2 cellular contexts compared by ENCODE assay signal in genomic region chr6:2765896-2766766, GRCh38.
TF ChIP-seq lines count a peak whose summit lies in the region.

No MANE protein-coding gene starts in this region.

TF ChIP-seq in WTC11, 78 proteins besides CTCF, POLR2A, EP300 and RAD21 (continues in another document):
- TF ChIP-seq CDX4 (CRISPR knock-in tag; IDR thresholded peaks at IDR 0.05; ENCODE audit: borderline replicate concordance): no peak
- TF ChIP-seq ATF3 (CRISPR knock-in tag; conservative IDR thresholded peaks at IDR 0.05): no peak
- 0 out of 2 replicates have a peak, but pooled peaks have one; percentile 16 for TF ChIP-seq ZNF423 (CRISPR knock-in tag; IDR thresholded peaks at IDR 0.05)
- TF ChIP-seq NFE2L1 (CRISPR knock-in tag; IDR thresholded peaks at IDR 0.05): peak; percentile 40; the same call in 1 of the 2 replicates
- TF ChIP-seq NR3C1 (CRISPR knock-in tag; conservative IDR thresholded peaks at IDR 0.05; ENCODE audit: low read depth): no peak
- no peak for TF ChIP-seq IRF1 (CRISPR knock-in tag; IDR thresholded peaks at IDR 0.05)
- peak; percentile 9; the same call in 1 of the 2 replicates for TF ChIP-seq ETV6 (CRISPR knock-in tag; IDR thresholded peaks at IDR 0.05)
- no peak for TF ChIP-seq JUN (CRISPR knock-in tag; IDR thresholded peaks at IDR 0.05)
- TF ChIP-seq SOX15 (CRISPR knock-in tag; IDR thresholded peaks at IDR 0.05): no peak
- TF ChIP-seq PRDM15 (CRISPR knock-in tag; IDR thresholded peaks at IDR 0.05): no peak
- TF ChIP-seq E2F5 (CRISPR knock-in tag; IDR thresholded peaks at IDR 0.05): no peak
- no peak for TF ChIP-seq MXD4 (CRISPR knock-in tag; IDR thresholded peaks at IDR 0.05; ENCODE audit: borderline replicate concordance)
- no peak for TF ChIP-seq OVOL2 (CRISPR knock-in tag; IDR thresholded peaks at IDR 0.05; ENCODE audit: borderline replicate concordance)
- TF ChIP-seq ZNF232 (CRISPR knock-in tag; IDR thresholded peaks at IDR 0.05): peak; percentile 29; the same call in 1 of the 2 replicates
- no peak for TF ChIP-seq RELA (CRISPR knock-in tag; IDR thresholded peaks at IDR 0.05; ENCODE audit: borderline replicate concordance)
- TF ChIP-seq TEAD4 (CRISPR knock-in tag; IDR thresholded peaks at IDR 0.05): no peak
- TF ChIP-seq TCF7 (CRISPR knock-in tag; IDR thresholded peaks at IDR 0.05; ENCODE audit: low read depth): 0 out of 2 replicates have a peak, but pooled peaks have one; percentile 29
- no peak for TF ChIP-seq ESRRA (CRISPR knock-in tag; IDR thresholded peaks at IDR 0.05; ENCODE audit: borderline replicate concordance)
- no peak for TF ChIP-seq PREB (CRISPR knock-in tag; IDR thresholded peaks at IDR 0.05; ENCODE audit: borderline replicate concordance)
- TF ChIP-seq ZNF219 (CRISPR knock-in tag; IDR thresholded peaks at IDR 0.05; ENCODE audit: borderline replicate concordance): no peak
- no peak for TF ChIP-seq ATF2 (CRISPR knock-in tag; IDR thresholded peaks at IDR 0.05; ENCODE audit: borderline replicate concordance, low read depth)
- no peak for TF ChIP-seq MYBL2 (CRISPR knock-in tag; IDR thresholded peaks at IDR 0.05)

TF ChIP-seq in H1, 55 proteins besides CTCF, POLR2A, EP300 and RAD21 (continued from another document):
- TF ChIP-seq TAF7 (optimal IDR thresholded peaks at IDR 0.05; ENCODE audit: borderline replicate concordance, low read depth, low read length) (no peak), GTF2F1 (IDR thresholded peaks at IDR 0.05; ENCODE audit: borderline replicate concordance, low read depth, low read length) (no peak), KDM4A (IDR thresholded peaks at IDR 0.05; ENCODE audit: low read depth, low read length, severe bottlenecking) (peak; percentile 79), RBBP5 (IDR thresholded peaks at IDR 0.05; ENCODE audit: borderline replicate concordance, low read depth, low read length) (peak; percentile 75), BACH1 (IDR thresholded peaks at IDR 0.05; ENCODE audit: low read length) (peak; percentile 36; the same call in 1 of the 2 replicates), ASH2L (IDR thresholded peaks at IDR 0.05; ENCODE audit: low read length) (peak; percentile 81)
